In genomic region chr10:123356101-123356500, GRCh38 we compare ENCODE assay signal across 24 cellular contexts.
"Had no signal": no experiment of that assay in that cellular context is flagged by ENCODE, and none has a peak within 500 bp of the region (broad histone marks: within the 10 kb centered on the region; RNA-seq: fewer than 3 reads in every experiment).

No MANE protein-coding gene starts in this region.

- H3K4me1 ChIP-seq: colonic mucosa, foreskin keratinocyte, prostate gland, right atrium auricular region, stomach, thyroid gland had no signal

- H3K27ac ChIP-seq: colonic mucosa, epithelial cell of prostate, foreskin keratinocyte, prostate gland, right atrium auricular region, sigmoid colon, stomach, thyroid gland, vagina had no signal

- H3K4me3 ChIP-seq: colonic mucosa, prostate gland, right atrium auricular region, sigmoid colon, stomach, thyroid gland, vagina had no signal

- ATAC-seq: esophagus mucosa; foreskin keratinocyte; left lobe of liver; naive thymus-derived CD4-positive, alpha-beta T cell; stimulated activated effector memory CD8-positive, alpha-beta T cell treated with anti-CD3 and anti-CD28 coated beads, Interleukin-12 subunit alpha, Interleukin-12 subunit beta, amount 100 ng/mL, for 72 hours had no signal

- H3K27me3 ChIP-seq: colonic mucosa, foreskin keratinocyte, right atrium auricular region, thyroid gland, vagina had no signal

- H3K36me3 ChIP-seq: colonic mucosa, prostate gland, right atrium auricular region, sigmoid colon, stomach, thyroid gland, vagina had no signal

- FAIRE-seq: keratinocyte had no signal

- DNase-seq: colonic mucosa; effector CD8-positive, alpha-beta T cell; endodermal cell; foreskin keratinocyte; hypothalamus; mesenchymal stem cell; midbrain; naive thymus-derived CD4-positive, alpha-beta T cell; nucleus accumbens; sigmoid colon; stimulated activated CD4-positive, alpha-beta T cell treated with anti-CD3 and anti-CD28 coated beads, Interleukin-2, amount 100 ng/mL, for 24 hours; stimulated activated CD4-positive, alpha-beta T cell treated with anti-CD3 and anti-CD28 coated beads, Interleukin-4, amount 100 ng/mL, for 24 hours; stimulated activated naive CD4-positive, alpha-beta T cell treated with Interleukin-2 at 50 U/mL for 16 hours; stomach; thyroid gland; trophoblast cell had no signal

- H3K9me3 ChIP-seq: colonic mucosa, prostate gland, right atrium auricular region, sigmoid colon, stomach, thyroid gland, vagina had no signal
